ENCODE assay signal across 1 cellular context in genomic region chrX:49878834-49879655, GRCh38.
TF ChIP-seq lines count a peak whose summit lies in the region.

Gene USP27X (plus strand): TSS chrX:49879484. CDS start chrX:49880308, 824 bp downstream.

TF ChIP-seq in PFSK-1, 5 proteins besides CTCF, POLR2A, EP300 and RAD21 (continued from another document):
- no peak for TF ChIP-seq REST (IDR thresholded peaks at IDR 0.05; ENCODE audit: insufficient read depth in 1 of 2, low read depth in 2 of 2, low read length in 2 of 2)
- TF ChIP-seq FOXP2 (optimal IDR thresholded peaks at IDR 0.05; ENCODE audit: borderline replicate concordance, extremely low read depth, extremely low read length, insufficient read depth): no peak
